ENCODE assay signal across 1 cellular context in the genomic region with DNA sequence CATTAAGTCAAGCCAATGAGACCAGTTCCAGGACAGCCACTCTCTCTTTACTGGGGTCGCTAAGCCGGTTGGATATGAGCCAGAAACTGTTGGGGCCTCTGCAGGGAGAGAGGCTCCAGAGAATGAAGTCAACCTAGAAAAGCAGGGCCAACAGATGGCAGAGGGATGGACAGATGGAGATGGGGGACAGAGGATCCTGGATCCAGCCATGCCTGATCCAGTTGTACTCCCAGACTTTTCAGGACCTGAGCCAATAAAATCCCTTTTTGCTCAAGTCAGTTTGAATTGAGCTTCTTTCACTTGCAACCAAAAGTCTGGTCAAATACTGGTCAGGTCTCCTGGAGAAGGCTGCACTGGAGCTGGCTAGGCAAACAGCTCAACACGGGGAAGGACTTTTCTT.
TF ChIP-seq lines count a peak whose summit lies in the region.

No MANE protein-coding gene starts in this region.

TF ChIP-seq in GM23338, 12 proteins besides CTCF, POLR2A, EP300 and RAD21 (continued from another document):
- TF ChIP-seq, protein P1, sequence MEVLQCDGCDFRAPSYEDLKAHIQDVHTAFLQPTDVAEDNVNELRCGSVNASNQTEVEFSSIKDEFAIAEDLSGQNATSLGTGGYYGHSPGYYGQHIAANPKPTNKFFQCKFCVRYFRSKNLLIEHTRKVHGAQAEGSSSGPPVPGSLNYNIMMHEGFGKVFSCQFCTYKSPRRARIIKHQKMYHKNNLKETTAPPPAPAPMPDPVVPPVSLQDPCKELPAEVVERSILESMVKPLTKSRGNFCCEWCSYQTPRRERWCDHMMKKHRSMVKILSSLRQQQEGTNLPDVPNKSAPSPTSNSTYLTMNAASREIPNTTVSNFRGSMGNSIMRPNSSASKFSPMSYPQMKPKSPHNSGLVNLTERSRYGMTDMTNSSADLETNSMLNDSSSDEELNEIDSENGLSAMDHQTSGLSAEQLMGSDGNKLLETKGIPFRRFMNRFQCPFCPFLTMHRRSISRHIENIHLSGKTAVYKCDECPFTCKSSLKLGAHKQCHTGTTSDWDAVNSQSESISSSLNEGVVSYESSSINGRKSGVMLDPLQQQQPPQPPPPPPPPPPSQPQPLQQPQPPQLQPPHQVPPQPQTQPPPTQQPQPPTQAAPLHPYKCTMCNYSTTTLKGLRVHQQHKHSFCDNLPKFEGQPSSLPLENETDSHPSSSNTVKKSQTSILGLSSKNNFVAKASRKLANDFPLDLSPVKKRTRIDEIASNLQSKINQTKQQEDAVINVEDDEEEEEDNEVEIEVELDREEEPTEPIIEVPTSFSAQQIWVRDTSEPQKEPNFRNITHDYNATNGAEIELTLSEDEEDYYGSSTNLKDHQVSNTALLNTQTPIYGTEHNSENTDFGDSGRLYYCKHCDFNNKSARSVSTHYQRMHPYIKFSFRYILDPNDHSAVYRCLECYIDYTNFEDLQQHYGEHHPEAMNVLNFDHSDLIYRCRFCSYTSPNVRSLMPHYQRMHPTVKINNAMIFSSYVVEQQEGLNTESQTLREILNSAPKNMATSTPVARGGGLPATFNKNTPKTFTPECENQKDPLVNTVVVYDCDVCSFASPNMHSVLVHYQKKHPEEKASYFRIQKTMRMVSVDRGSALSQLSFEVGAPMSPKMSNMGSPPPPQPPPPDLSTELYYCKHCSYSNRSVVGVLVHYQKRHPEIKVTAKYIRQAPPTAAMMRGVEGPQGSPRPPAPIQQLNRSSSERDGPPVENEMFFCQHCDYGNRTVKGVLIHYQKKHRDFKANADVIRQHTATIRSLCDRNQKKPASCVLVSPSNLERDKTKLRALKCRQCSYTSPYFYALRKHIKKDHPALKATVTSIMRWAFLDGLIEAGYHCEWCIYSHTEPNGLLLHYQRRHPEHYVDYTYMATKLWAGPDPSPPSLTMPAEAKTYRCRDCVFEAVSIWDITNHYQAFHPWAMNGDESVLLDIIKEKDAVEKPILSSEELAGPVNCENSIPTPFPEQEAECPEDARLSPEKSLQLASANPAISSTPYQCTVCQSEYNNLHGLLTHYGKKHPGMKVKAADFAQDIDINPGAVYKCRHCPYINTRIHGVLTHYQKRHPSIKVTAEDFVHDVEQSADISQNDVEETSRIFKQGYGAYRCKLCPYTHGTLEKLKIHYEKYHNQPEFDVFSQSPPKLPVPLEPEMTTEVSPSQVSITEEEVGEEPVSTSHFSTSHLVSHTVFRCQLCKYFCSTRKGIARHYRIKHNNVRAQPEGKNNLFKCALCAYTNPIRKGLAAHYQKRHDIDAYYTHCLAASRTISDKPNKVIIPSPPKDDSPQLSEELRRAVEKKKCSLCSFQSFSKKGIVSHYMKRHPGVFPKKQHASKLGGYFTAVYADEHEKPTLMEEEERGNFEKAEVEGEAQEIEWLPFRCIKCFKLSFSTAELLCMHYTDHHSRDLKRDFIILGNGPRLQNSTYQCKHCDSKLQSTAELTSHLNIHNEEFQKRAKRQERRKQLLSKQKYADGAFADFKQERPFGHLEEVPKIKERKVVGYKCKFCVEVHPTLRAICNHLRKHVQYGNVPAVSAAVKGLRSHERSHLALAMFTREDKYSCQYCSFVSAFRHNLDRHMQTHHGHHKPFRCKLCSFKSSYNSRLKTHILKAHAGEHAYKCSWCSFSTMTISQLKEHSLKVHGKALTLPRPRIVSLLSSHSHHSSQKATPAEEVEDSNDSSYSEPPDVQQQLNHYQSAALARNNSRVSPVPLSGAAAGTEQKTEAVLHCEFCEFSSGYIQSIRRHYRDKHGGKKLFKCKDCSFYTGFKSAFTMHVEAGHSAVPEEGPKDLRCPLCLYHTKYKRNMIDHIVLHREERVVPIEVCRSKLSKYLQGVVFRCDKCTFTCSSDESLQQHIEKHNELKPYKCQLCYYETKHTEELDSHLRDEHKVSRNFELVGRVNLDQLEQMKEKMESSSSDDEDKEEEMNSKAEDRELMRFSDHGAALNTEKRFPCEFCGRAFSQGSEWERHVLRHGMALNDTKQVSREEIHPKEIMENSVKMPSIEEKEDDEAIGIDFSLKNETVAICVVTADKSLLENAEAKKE (CRISPR knock-in tag; IDR thresholded peaks at IDR 0.05), result no peak
- TF ChIP-seq ZNF331 (CRISPR knock-in tag; IDR thresholded peaks at IDR 0.05; ENCODE audit: low read depth) (no peak), POLR2AphosphoS5 (IDR thresholded peaks at IDR 0.05; ENCODE audit: low read depth) (no peak), EZH2phosphoT487 (IDR thresholded peaks at IDR 0.05; ENCODE audit: unreplicated experiment) (no peak), CREB1 (CRISPR knock-in tag; IDR thresholded peaks at IDR 0.05; ENCODE audit: low read depth) (no peak), JUNB (IDR thresholded peaks at IDR 0.05; ENCODE audit: unreplicated experiment) (no peak), EZH2 (IDR thresholded peaks at IDR 0.05; ENCODE audit: low read depth, unreplicated experiment) (no peak)
- TF ChIP-seq, protein P2, sequence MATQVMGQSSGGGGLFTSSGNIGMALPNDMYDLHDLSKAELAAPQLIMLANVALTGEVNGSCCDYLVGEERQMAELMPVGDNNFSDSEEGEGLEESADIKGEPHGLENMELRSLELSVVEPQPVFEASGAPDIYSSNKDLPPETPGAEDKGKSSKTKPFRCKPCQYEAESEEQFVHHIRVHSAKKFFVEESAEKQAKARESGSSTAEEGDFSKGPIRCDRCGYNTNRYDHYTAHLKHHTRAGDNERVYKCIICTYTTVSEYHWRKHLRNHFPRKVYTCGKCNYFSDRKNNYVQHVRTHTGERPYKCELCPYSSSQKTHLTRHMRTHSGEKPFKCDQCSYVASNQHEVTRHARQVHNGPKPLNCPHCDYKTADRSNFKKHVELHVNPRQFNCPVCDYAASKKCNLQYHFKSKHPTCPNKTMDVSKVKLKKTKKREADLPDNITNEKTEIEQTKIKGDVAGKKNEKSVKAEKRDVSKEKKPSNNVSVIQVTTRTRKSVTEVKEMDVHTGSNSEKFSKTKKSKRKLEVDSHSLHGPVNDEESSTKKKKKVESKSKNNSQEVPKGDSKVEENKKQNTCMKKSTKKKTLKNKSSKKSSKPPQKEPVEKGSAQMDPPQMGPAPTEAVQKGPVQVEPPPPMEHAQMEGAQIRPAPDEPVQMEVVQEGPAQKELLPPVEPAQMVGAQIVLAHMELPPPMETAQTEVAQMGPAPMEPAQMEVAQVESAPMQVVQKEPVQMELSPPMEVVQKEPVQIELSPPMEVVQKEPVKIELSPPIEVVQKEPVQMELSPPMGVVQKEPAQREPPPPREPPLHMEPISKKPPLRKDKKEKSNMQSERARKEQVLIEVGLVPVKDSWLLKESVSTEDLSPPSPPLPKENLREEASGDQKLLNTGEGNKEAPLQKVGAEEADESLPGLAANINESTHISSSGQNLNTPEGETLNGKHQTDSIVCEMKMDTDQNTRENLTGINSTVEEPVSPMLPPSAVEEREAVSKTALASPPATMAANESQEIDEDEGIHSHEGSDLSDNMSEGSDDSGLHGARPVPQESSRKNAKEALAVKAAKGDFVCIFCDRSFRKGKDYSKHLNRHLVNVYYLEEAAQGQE (IDR thresholded peaks at IDR 0.05; ENCODE audit: unreplicated experiment), result no peak
